Comparison of ENCODE assay signal across 10 cellular contexts in genomic region chrX:44903107-44903506, GRCh38. TPM values are rescaled to one million over a fixed set of nuclear protein-coding genes. Genes with fewer than 3 reads are reported as not detected.
DNase-seq lines count a peak whose midpoint lies in the region; ATAC-seq and TF ChIP-seq lines count a peak whose summit lies in the region.
"Had no signal": no experiment of that assay in that cellular context is flagged by ENCODE, and none has a peak within 500 bp of the region (broad histone marks: within the 10 kb centered on the region; RNA-seq: fewer than 3 reads in every experiment).

No MANE protein-coding gene starts in this region.

- DNase-seq in HPDE6-E6E7 (ENCODE audit: extremely low spot score) (peak; percentile 28), WTC11 (ENCODE audit: low spot score) (no peak), foreskin melanocyte (peak; percentile 63), NCI-H1417 treated with DMSO at 0.1 percent for 48 hours (lab: John Stamatoyannopoulos, UW) (no peak), NCI-H187 treated with DMSO at 0.1 percent for 48 hours (lab: John Stamatoyannopoulos, UW) (no peak)
- DNase-seq in activated CD4-positive, alpha-beta T cell treated with anti-CD3 and anti-CD28 coated beads, Interleukin-2, amount 50 U/mL, for 4 hours = no peak
- DNase-seq: NK-92 treated with Interleukin-12 subunit alpha and Interleukin-12 subunit beta, amount 100 ng/mL, for 24 hours had no signal

- peak overlapping the region in 8 of 11 experiments; percentile 13 to 88 (median 69); a peak in 14 of 22 replicates for H3K4me2 ChIP-seq in BLaER1 treated with 17β-estradiol and CSF1 and Interleukin-3, amounts not matched to agents 10 nM and 100 nM

- no peaks in the 10 kb centered on the region for H3K27me3 Mint-ChIP-seq in WTC11 (ENCODE audit: low read depth)

- peak overlapping the region in 1 of 10 experiments; percentile 27; a peak in 1 of 20 replicates for H3K4me3 ChIP-seq in BLaER1 treated with 17β-estradiol and CSF1 and Interleukin-3, amounts not matched to agents 10 nM and 100 nM

- peaks cover 3% of the 10 kb centered on the region; the same call in 1 of the 2 replicates for H3K36me3 Mint-ChIP-seq in WTC11

- H3K27ac Mint-ChIP-seq in WTC11 = peak overlapping the region; percentile 96

- H3K4me1 Mint-ChIP-seq in WTC11 = peaks cover 58% of the 10 kb centered on the region

- H3K9me3 ChIP-seq in BLaER1 treated with 17β-estradiol and CSF1 and Interleukin-3, amounts not matched to agents 10 nM and 100 nM (replicated peaks in 1 of 11) = peaks cover 15 to 61% (median 52%) of the 10 kb centered on the region in 11 experiments

- H3K27me3 ChIP-seq in BLaER1 treated with 17β-estradiol and CSF1 and Interleukin-3, amounts not matched to agents 10 nM and 100 nM = no peaks in the 10 kb centered on the region

- peaks cover 0 to 43% (median 17%) of the 10 kb centered on the region in 11 experiments; a peak in 16 of 22 replicates for H3K36me3 ChIP-seq in BLaER1 treated with 17β-estradiol and CSF1 and Interleukin-3, amounts not matched to agents 10 nM and 100 nM

- H3K9ac ChIP-seq in BLaER1 treated with 17β-estradiol and CSF1 and Interleukin-3, amounts not matched to agents 10 nM and 100 nM = peak overlapping the region in 1 of 11 experiments; percentile 27; a peak in 1 of 22 replicates

- ATAC-seq in WTC11 (no peak), HG03571 (IDR thresholded peaks at IDR 0.05; ENCODE audit: unreplicated experiment) (no peak)

- peaks cover 45 to 99% (median 89%) of the 10 kb centered on the region in 11 experiments; a peak in 21 of 22 replicates for H4K20me1 ChIP-seq in BLaER1 treated with 17β-estradiol and CSF1 and Interleukin-3, amounts not matched to agents 10 nM and 100 nM

- peaks cover 6% of the 10 kb centered on the region; the same call in 1 of the 2 replicates for H3K9me3 Mint-ChIP-seq in WTC11

- POLR2A ChIA-PET in WTC11 (lab: Charles Lee) = no interaction called here

- peaks cover 41 to 85% (median 56%) of the 10 kb centered on the region in 10 experiments for H3K4me1 ChIP-seq in BLaER1 treated with 17β-estradiol and CSF1 and Interleukin-3, amounts not matched to agents 10 nM and 100 nM

- peak overlapping the region in 8 of 11 experiments; percentile 45 to 65 (median 58); a peak in 16 of 22 replicates for H3K27ac ChIP-seq in BLaER1 treated with 17β-estradiol and CSF1 and Interleukin-3, amounts not matched to agents 10 nM and 100 nM

- no peak for TF ChIP-seq CTCF in WTC11 (IDR thresholded peaks at IDR 0.05)

- CTCF ChIA-PET in WTC11 (lab: Charles Lee) = no interaction called here

- H3K4me3 Mint-ChIP-seq in WTC11 = no peak overlapping the region

TF ChIP-seq in WTC11, 78 proteins besides CTCF, POLR2A, EP300 and RAD21:
- TF ChIP-seq SMAD4 (CRISPR knock-in tag; IDR thresholded peaks at IDR 0.05) (no peak), CDX4 (CRISPR knock-in tag; IDR thresholded peaks at IDR 0.05; ENCODE audit: borderline replicate concordance) (no peak), E2F1 (CRISPR knock-in tag; IDR thresholded peaks at IDR 0.05) (no peak), FOXP1 (CRISPR knock-in tag; IDR thresholded peaks at IDR 0.05; ENCODE audit: borderline replicate concordance) (no peak), TP53 (CRISPR knock-in tag; IDR thresholded peaks at IDR 0.05) (no peak), ZNF671 (CRISPR knock-in tag; IDR thresholded peaks at IDR 0.05) (no peak), E2F5 (CRISPR knock-in tag; IDR thresholded peaks at IDR 0.05) (no peak), TEAD4 (CRISPR knock-in tag; IDR thresholded peaks at IDR 0.05) (no peak), ETV6 (CRISPR knock-in tag; IDR thresholded peaks at IDR 0.05) (no peak), NFYB (CRISPR knock-in tag; conservative IDR thresholded peaks at IDR 0.05; ENCODE audit: low read depth) (no peak), CREM (CRISPR knock-in tag; IDR thresholded peaks at IDR 0.05) (no peak), PRRX2 (CRISPR knock-in tag; IDR thresholded peaks at IDR 0.05) (no peak), FOXK1 (CRISPR knock-in tag; IDR thresholded peaks at IDR 0.05) (no peak), TEAD1 (CRISPR knock-in tag; IDR thresholded peaks at IDR 0.05) (no peak), ELF4 (CRISPR knock-in tag; IDR thresholded peaks at IDR 0.05; ENCODE audit: low read depth) (no peak)
- TF ChIP-seq, protein P1, sequence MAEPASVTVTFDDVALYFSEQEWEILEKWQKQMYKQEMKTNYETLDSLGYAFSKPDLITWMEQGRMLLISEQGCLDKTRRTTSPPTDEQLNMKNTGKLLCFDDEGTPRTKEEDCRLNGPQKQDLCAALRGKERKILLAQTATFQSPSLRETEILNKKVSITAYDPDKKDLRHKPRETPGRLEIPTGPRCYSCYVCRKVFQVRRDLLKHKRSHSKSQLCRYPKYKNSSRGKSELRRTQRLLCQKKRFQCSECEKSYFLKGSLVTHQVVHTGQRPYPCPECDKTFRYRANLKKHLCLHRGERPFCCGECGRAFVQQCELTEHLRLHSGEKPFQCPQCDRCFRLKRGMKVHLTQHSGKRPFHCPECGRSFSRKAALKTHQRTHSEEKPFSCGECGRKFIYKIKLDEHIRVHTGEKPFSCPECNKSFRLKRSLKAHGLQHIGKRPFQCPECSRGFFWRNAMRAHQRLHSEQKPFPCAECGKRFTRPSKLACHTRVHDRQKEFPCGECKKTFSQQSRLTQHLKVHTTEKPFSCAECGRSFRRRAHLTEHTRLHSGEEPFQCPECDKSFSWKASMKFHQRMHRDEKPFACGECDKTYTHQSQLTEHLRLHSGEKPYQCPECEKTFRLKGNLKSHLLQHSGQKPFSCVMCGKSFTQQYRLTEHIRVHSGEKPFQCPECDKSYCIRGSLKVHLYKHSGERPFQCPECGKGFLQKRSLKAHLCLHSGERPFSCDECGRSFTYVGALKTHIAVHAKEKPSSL (CRISPR knock-in tag; conservative IDR thresholded peaks at IDR 0.05) = no peak
- TF ChIP-seq, protein P2, sequence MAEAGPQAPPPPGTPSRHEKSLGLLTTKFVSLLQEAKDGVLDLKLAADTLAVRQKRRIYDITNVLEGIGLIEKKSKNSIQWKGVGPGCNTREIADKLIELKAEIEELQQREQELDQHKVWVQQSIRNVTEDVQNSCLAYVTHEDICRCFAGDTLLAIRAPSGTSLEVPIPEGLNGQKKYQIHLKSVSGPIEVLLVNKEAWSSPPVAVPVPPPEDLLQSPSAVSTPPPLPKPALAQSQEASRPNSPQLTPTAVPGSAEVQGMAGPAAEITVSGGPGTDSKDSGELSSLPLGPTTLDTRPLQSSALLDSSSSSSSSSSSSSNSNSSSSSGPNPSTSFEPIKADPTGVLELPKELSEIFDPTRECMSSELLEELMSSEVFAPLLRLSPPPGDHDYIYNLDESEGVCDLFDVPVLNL (CRISPR knock-in tag; IDR thresholded peaks at IDR 0.05; ENCODE audit: borderline replicate concordance, low read depth) = no peak

RNA-seq across cellular contexts. Expression of gene KDM6A, which starts 30.1 kb away (rescaled TPM):
- total RNA-seq in WTC11 (2021) = 45.0 to 52.0 TPM (median 48.3 TPM) in 3 replicates

RNA-seq across cellular contexts. Expression of gene DUSP21, which starts 59.3 kb away (rescaled TPM):
- not detected in 3 replicates for total RNA-seq in WTC11 (2021)
- total RNA-seq: myocyte had no signal

Comparison
In these comparisons a context has a peak if more than half of its experiments do, and no peak if none do; other contexts are left out.
1. DNase-seq: peak in HPDE6-E6E7 (single experiment) and foreskin melanocyte (single experiment); none in WTC11 (single experiment), NCI-H1417 treated with DMSO at 0.1 percent for 48 hours (single experiment), activated CD4-positive, alpha-beta T cell treated with anti-CD3 and anti-CD28 coated beads, Interleukin-2, amount 50 U/mL, for 4 hours (0 of 2) and NCI-H187 treated with DMSO at 0.1 percent for 48 hours (single experiment).